ENCODE assay signal across 17 cellular contexts in the genomic region with DNA sequence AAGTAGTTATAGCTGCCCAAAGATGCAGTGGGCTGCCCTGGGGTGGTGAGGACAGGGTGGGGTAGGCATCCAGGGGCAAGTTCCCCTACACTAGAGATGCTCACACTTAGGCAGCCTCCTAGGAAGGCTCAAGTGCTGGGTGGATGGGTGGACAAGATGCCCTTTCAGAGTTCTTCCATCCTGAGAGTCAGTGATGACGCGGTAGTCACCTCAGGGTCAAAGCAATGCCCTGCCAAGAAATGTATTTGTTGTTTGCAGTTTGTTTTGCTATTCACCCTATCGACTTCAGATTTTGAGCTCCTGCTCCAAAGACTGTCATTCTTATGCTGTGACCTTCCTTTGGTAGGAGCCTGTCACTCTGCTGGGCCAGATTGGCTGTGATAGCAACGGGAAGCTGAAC. TPM values are rescaled to one million over a fixed set of nuclear protein-coding genes. Genes with fewer than 3 reads are reported as not detected.
DNase-seq lines count a peak whose midpoint lies in the region; ATAC-seq and TF ChIP-seq lines count a peak whose summit lies in the region.
"Had no signal": no experiment of that assay in that cellular context is flagged by ENCODE, and none has a peak within 500 bp of the region (broad histone marks: within the 10 kb centered on the region; RNA-seq: fewer than 3 reads in every experiment).

No MANE protein-coding gene starts in this region.

- H4K91ac ChIP-seq in trophoblast cell (ENCODE audit: low read depth, low read length), result no peak overlapping the region

- H2BK12ac ChIP-seq in trophoblast cell (ENCODE audit: low read length), result no peak overlapping the region

- no peak for TF ChIP-seq POLR2A in testis (IDR thresholded peaks at IDR 0.05)

- no peak overlapping the region for H3K23ac ChIP-seq in trophoblast cell (ENCODE audit: low read length)

- no peak overlapping the region for H3K4me3 ChIP-seq in AG04450 (ENCODE audit: low read depth, low read length)
- no peak overlapping the region for H3K4me3 ChIP-seq in PC-9
- H3K4me3 ChIP-seq in trophoblast cell (ENCODE audit: low read depth, low read length), result no peak overlapping the region
- H3K4me3 ChIP-seq in testis, result no peak overlapping the region
- H3K4me3 ChIP-seq: HAP-1, MG63 had no signal

- no peak overlapping the region for H2BK5ac ChIP-seq in trophoblast cell (ENCODE audit: low read depth, low read length, poor library complexity)

- H3K9ac ChIP-seq in trophoblast cell (ENCODE audit: low read length), result no peak overlapping the region

- no peak overlapping the region for H3K14ac ChIP-seq in trophoblast cell (ENCODE audit: low read length)

- intact Hi-C loops in PC-9 (cut with micrococcal nuclease; ENCODE audit: unreplicated experiment), result loop anchor here (1.0 kb wide), 1 partner anchor 11 kb away; no protein-coding TSS in a partner anchor
- intact Hi-C loops in testis (cut with DNase I; ENCODE audit: low total_unique reads), result no loop called here

- H2AK5ac ChIP-seq in trophoblast cell (ENCODE audit: low read length), result no peak overlapping the region

- H3K27me3 ChIP-seq in AG04450 (ENCODE audit: control insufficient read depth, insufficient read depth, low read length) (no peaks in the 10 kb centered on the region), PC-9 (ENCODE audit: insufficient read depth, low read depth) (no peaks in the 10 kb centered on the region), trophoblast cell (ENCODE audit: insufficient read depth, low read length) (no peaks in the 10 kb centered on the region), testis (no peaks in the 10 kb centered on the region)
- H3K27me3 ChIP-seq: MG63 had no signal

- H4K12ac ChIP-seq in trophoblast cell (ENCODE audit: low read depth, low read length), result no peak overlapping the region

- TF ChIP-seq CTCF in AG04450 (IDR thresholded peaks at IDR 0.05; ENCODE audit: low read depth, low read length), result no peak
- TF ChIP-seq CTCF in PC-9 (conservative IDR thresholded peaks at IDR 0.05), result no peak
- no peak for TF ChIP-seq CTCF in testis (IDR thresholded peaks at IDR 0.05)

- H3K9me2 ChIP-seq in PC-9 (ENCODE audit: insufficient read depth), result no peaks in the 10 kb centered on the region

- no peak overlapping the region for H3K4ac ChIP-seq in trophoblast cell (ENCODE audit: low read depth, low read length)

- peaks cover 50% of the 10 kb centered on the region for H3F3A ChIP-seq in PC-9 (ENCODE audit: insufficient read depth, low read depth)

- H3K4me2 ChIP-seq in PC-9 (peak overlapping the region; percentile 60; the same call in 1 of the 2 replicates), trophoblast cell (ENCODE audit: low read length) (no peak overlapping the region)

- no TSS peak for BruUV-seq in PC-9 (replicated peaks; lab: Mats Ljungman, UMichigan)

- WGBS in trophoblast cell (ENCODE audit: extremely low coverage, insufficient coverage, insufficient read length), result no CpG with 5 or more reads among the region's 4 CpGs
- 76 to 93% methylated on average over 4 of the region's 4 CpGs for WGBS in testis, 2 donors

- peaks cover 11% of the 10 kb centered on the region for H3K79me1 ChIP-seq in trophoblast cell (ENCODE audit: low read length)

- H3K36me3 ChIP-seq in PC-9 (ENCODE audit: low read depth) (peaks cover 40% of the 10 kb centered on the region), trophoblast cell (ENCODE audit: control insufficient read depth in 1 of 2, insufficient read depth in 2 of 2, low read length in 2 of 2) (peaks cover 35 to 41% of the 10 kb centered on the region in 2 experiments), testis (ENCODE audit: low read depth, missing control alignments) (no peaks in the 10 kb centered on the region)

- H3K79me2 ChIP-seq in PC-9 (ENCODE audit: low read depth), result no peaks in the 10 kb centered on the region
- no peaks in the 10 kb centered on the region for H3K79me2 ChIP-seq in trophoblast cell (ENCODE audit: control insufficient read depth, insufficient read depth, low read length, poor library complexity)

- DNase-seq in AG04450 (ENCODE audit: low read depth, low spot score) (no peak), PC-9 (no peak), epithelial cell of prostate (ENCODE audit: low read depth, low spot score) (no peak), trophoblast cell (no peak), testis (no peak)
- DNase-seq in stimulated activated naive CD4-positive, alpha-beta T cell (lab: John Stamatoyannopoulos, UW), result no peak
- DNase-seq: activated CD4-positive, CD25-positive, alpha-beta regulatory T cell treated with anti-CD3 and anti-CD28 coated beads, Interleukin-2, amount 50 U/mL, for 72 hours; activated naive CD4-positive, alpha-beta T cell; effector CD4-positive, alpha-beta T cell; left colon; MG63; NCI-H1694 treated with DMSO at 0.1 percent for 48 hours; NCI-H446 treated with DMSO at 0.1 percent for 48 hours; T1000 had no signal

- H2AFZ ChIP-seq in PC-9 (no peak overlapping the region), trophoblast cell (ENCODE audit: insufficient read depth, low read length, poor library complexity) (no peak overlapping the region)

- no peaks in the 10 kb centered on the region for H4K20me1 ChIP-seq in PC-9 (ENCODE audit: insufficient read depth)

- peaks cover 44% of the 10 kb centered on the region for H3K4me1 ChIP-seq in PC-9 (replicated peaks; ENCODE audit: insufficient read depth)
- H3K4me1 ChIP-seq in trophoblast cell (ENCODE audit: control insufficient read depth in 1 of 2, insufficient read depth in 2 of 2, low read length in 2 of 2), result peaks cover 16 to 20% of the 10 kb centered on the region in 2 experiments
- no peaks in the 10 kb centered on the region for H3K4me1 ChIP-seq in testis
- H3K4me1 ChIP-seq: HAP-1 had no signal

- H2BK120ac ChIP-seq in trophoblast cell (ENCODE audit: insufficient read depth, low read length, poor library complexity), result no peak overlapping the region

- POLR2A ChIA-PET in AG04450 (lab: Yijun Ruan, JAX) (interaction anchor here (1.3 to 1.8 kb wide), 2 partner anchors 10 to 17 kb away, joined by 3 to 11 read pairs; no protein-coding TSS in a partner anchor), PC-9 (lab: Charles Lee; ENCODE audit: unreplicated experiment) (interaction anchor here (0.6 to 1.3 kb wide), 2 partner anchors 11 to 279 kb away, joined by 5 to 9 read pairs; no protein-coding TSS in a partner anchor)

- H3K9me3 ChIP-seq in AG04450 (ENCODE audit: control insufficient read depth, insufficient read depth, low read length) (no peaks in the 10 kb centered on the region), PC-9 (ENCODE audit: insufficient read depth, low read depth) (no peaks in the 10 kb centered on the region), trophoblast cell (ENCODE audit: insufficient read depth, low read depth, low read length) (no peaks in the 10 kb centered on the region), testis (no peaks in the 10 kb centered on the region)
- H3K9me3 ChIP-seq: HAP-1, MG63 had no signal

- no peak for ATAC-seq in GM21619 (IDR thresholded peaks at IDR 0.05; ENCODE audit: unreplicated experiment)
- no peak for ATAC-seq in HG02981 (IDR thresholded peaks at IDR 0.05; ENCODE audit: unreplicated experiment)

- H4K8ac ChIP-seq in trophoblast cell (ENCODE audit: low read depth, low read length), result no peak overlapping the region

- CTCF ChIA-PET in AG04450 (lab: Charles Lee) (interaction anchor here (9.4 to 11.5 kb wide), 2 partner anchors 33 to 48 kb away, joined by 271 to 506 read pairs; partner anchors contain the start of genes CDC42EP2 and DPF2), PC-9 (lab: Charles Lee) (interaction anchor here (0.5 to 4.1 kb wide), 2 partner anchors 32 to 34 kb away, joined by 3 to 18 read pairs; partner anchors contain the start of gene CDC42EP2)

- H3K27ac ChIP-seq in AG04450 (ENCODE audit: low read depth, low read length) (peak overlapping the region; percentile 84), PC-9 (peak overlapping the region; percentile 91), epithelial cell of prostate (peak overlapping the region; percentile 85), trophoblast cell (ENCODE audit: low read depth, low read length) (peak overlapping the region; percentile 28), testis (no peak overlapping the region)

- no peak overlapping the region for H3K18ac ChIP-seq in trophoblast cell (ENCODE audit: low read length)

RNA-seq across cellular contexts. Expression of gene POLA2, which starts 18.9 kb away (rescaled TPM):
- polyA plus RNA-seq in AG04450 (2011; rRNA removed), result 10.4 and 14.1 TPM in 2 replicates
- 8.3 and 13.0 TPM in 2 replicates for polyA minus RNA-seq in AG04450 (2011; rRNA and poly(A)+ RNA removed)
- total RNA-seq in PC-9 (2021), result 37.1 and 39.3 TPM in 2 replicates
- polyA plus RNA-seq in trophoblast cell (2013), result 12.6 and 13.3 TPM in 2 replicates
- 10 to 100 TPM; 24.2 to 27.6 TPM for total RNA-seq in testis
- 21.9 TPM for polyA plus RNA-seq in testis (ENCODE audit: insufficient read depth, low read depth, low replicate concordance)

RNA-seq across cellular contexts. Expression of gene CDC42EP2, which starts 34.0 kb away (rescaled TPM):
- polyA plus RNA-seq in AG04450 (2011; rRNA removed) (14.3 and 21.1 TPM in 2 replicates), testis (ENCODE audit: insufficient read depth, low read depth, low replicate concordance) (5.1 TPM)
- polyA minus RNA-seq in AG04450 (2011; rRNA and poly(A)+ RNA removed), result 26.3 and 36.9 TPM in 2 replicates
- total RNA-seq in PC-9 (2021) (17.8 and 20.8 TPM in 2 replicates), testis (1 to 10 TPM; 3.5 to 4.4 TPM)
- polyA plus RNA-seq in trophoblast cell (2013), result 7.2 and 7.7 TPM in 2 replicates

RNA-seq across cellular contexts. Expression of gene DPF2, which starts 53.0 kb away (rescaled TPM):
- polyA plus RNA-seq in AG04450 (2011; rRNA removed) (43.7 and 52.0 TPM in 2 replicates), testis (ENCODE audit: insufficient read depth, low read depth, low replicate concordance) (94.5 TPM)
- polyA minus RNA-seq in AG04450 (2011; rRNA and poly(A)+ RNA removed), result 49.2 and 58.5 TPM in 2 replicates
- total RNA-seq in PC-9 (2021) (75.6 and 80.6 TPM in 2 replicates), testis (10 to 100 TPM; 86.8 to 91.2 TPM)
- polyA plus RNA-seq in trophoblast cell (2013), result 64.3 and 69.7 TPM in 2 replicates

Comparison
In these comparisons a context has a peak if more than half of its experiments do, and no peak if none do; other contexts are left out.
1. H3K27ac ChIP-seq: peak in AG04450 (single experiment), PC-9 (single experiment), epithelial cell of prostate (single experiment) and trophoblast cell (single experiment); none in testis (0 of 2).